12 cellular contexts compared by ENCODE assay signal in the genomic region with DNA sequence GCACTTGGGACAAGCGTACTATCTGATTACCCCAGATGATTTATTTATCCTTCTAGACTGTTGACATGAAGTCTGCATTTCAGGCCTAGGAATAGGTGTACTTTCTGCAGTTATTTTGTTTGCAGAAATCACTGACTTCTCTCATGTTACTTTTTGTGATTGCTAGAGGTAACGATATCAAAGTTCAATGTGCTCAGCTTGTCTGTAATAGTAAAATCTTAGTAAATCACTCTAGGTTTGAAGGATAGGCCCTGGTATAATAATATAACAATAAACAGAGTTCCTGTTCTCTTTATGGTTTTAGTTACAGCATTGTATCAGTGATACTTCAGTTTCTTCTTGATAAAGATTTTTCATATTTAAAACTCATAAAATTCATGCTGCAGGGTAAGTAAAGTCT.
"Had no signal": no experiment of that assay in that cellular context is flagged by ENCODE, and none has a peak within 500 bp of the region (broad histone marks: within the 10 kb centered on the region; RNA-seq: fewer than 3 reads in every experiment).

No MANE protein-coding gene starts in this region.

- H2AFZ ChIP-seq: neural progenitor cell had no signal

- H3K9ac ChIP-seq: neural progenitor cell had no signal

- H3K27me3 Mint-ChIP-seq: memory B cell had no signal

- H3K4me1 ChIP-seq: left lung had no signal

- H3K27ac ChIP-seq: brain microvascular endothelial cell, left lung, neural progenitor cell, thyroid gland had no signal

- H3K27ac Mint-ChIP-seq: activated naive CD4-positive, alpha-beta T cell treated with anti-CD3 and anti-CD28 coated beads, Interleukin-2, amount 50 U/mL, for 72 hours; memory B cell; neural progenitor cell had no signal

- H3K36me3 Mint-ChIP-seq: activated naive CD4-positive, alpha-beta T cell treated with anti-CD3 and anti-CD28 coated beads, Interleukin-2, amount 50 U/mL, for 72 hours; memory B cell; neural progenitor cell had no signal

- DNase-seq: activated CD4-positive, alpha-beta T cell treated with anti-CD3 and anti-CD28 coated beads for 1 hour; activated CD4-positive, alpha-beta T cell treated with anti-CD3 and anti-CD28 coated beads, Interleukin-2, amount 50 U/mL, for 48 hours; activated effector memory CD4-positive, alpha-beta T cell treated with anti-CD3 and anti-CD28 coated beads, Interleukin-2, amount 50 U/mL, for 16 hours; activated T-cell treated with anti-CD3 and anti-CD28 coated beads, Interleukin-2, amount 50 U/mL, for 4 hours; amniotic stem cell; brain microvascular endothelial cell; cerebellar nuclear complex; left lung; thyroid gland had no signal

- H3K9me3 ChIP-seq: left lung, thyroid gland had no signal

- ATAC-seq: activated naive CD4-positive, alpha-beta T cell treated with anti-CD3 and anti-CD28 coated beads, Interleukin-2, amount 50 U/mL, for 72 hours; activated T-cell treated with anti-CD3 and anti-CD28 coated beads, Interleukin-2, amount 50 U/mL, for 4 hours; left lung had no signal

- H3K27me3 ChIP-seq: brain microvascular endothelial cell, left lung, neural progenitor cell, thyroid gland had no signal

- H3K9me3 Mint-ChIP-seq: activated naive CD4-positive, alpha-beta T cell treated with anti-CD3 and anti-CD28 coated beads, Interleukin-2, amount 50 U/mL, for 72 hours; activated T-cell treated with anti-CD3 and anti-CD28 coated beads, Interleukin-2, amount 50 U/mL, for 4 hours; memory B cell had no signal

- H3K36me3 ChIP-seq: brain microvascular endothelial cell, left lung, neural progenitor cell, thyroid gland had no signal

- H3K4me3 ChIP-seq: left lung, neural progenitor cell, thyroid gland had no signal

- H3K4me3 Mint-ChIP-seq: activated T-cell treated with anti-CD3 and anti-CD28 coated beads, Interleukin-2, amount 50 U/mL, for 4 hours; memory B cell; neural progenitor cell had no signal
